In genomic region chr19:29717051-29717450, GRCh38 we compare ENCODE assay signal across 7 cellular contexts.
"Had no signal": no experiment of that assay in that cellular context is flagged by ENCODE, and none has a peak within 500 bp of the region (broad histone marks: within the 10 kb centered on the region; RNA-seq: fewer than 3 reads in every experiment).

No MANE protein-coding gene starts in this region.

- H3K27me3 ChIP-seq: colonic mucosa, esophagus muscularis mucosa, hepatocyte had no signal

- H3K9me3 Mint-ChIP-seq: activated B cell treated with CpG ODN at 0.5 μM for 24 hours; activated CD4-positive, alpha-beta T cell treated with anti-CD3 and anti-CD28 coated beads, Interleukin-2, amount 10 ng/mL, durations not matched to agents 24 days and 14 days; natural killer cell treated with Interleukin-12 subunit alpha and Interleukin-12 subunit beta and Interleukin-15 and Interleukin-18, amount 100 ng/mL, for 72 hours; stimulated activated memory B cell treated with anti-CD40 and anti-IgM and Interleukin-4, amounts not matched to agents 10 μg/mL and 1 μg/mL and 100 μg/mL, for 72 hours had no signal

- H3K4me3 ChIP-seq: colonic mucosa, hepatocyte had no signal

- H3K36me3 Mint-ChIP-seq: natural killer cell treated with Interleukin-12 subunit alpha and Interleukin-12 subunit beta and Interleukin-15 and Interleukin-18, amount 100 ng/mL, for 72 hours; stimulated activated memory B cell treated with anti-CD40 and anti-IgM and Interleukin-4, amounts not matched to agents 10 μg/mL and 1 μg/mL and 100 μg/mL, for 72 hours had no signal

- H3K9me3 ChIP-seq: colonic mucosa, esophagus muscularis mucosa had no signal

- H3K27me3 Mint-ChIP-seq: activated B cell treated with CpG ODN at 0.5 μM for 24 hours; natural killer cell treated with Interleukin-12 subunit alpha and Interleukin-12 subunit beta and Interleukin-15 and Interleukin-18, amount 100 ng/mL, for 72 hours; stimulated activated memory B cell treated with anti-CD40 and anti-IgM and Interleukin-4, amounts not matched to agents 10 μg/mL and 1 μg/mL and 100 μg/mL, for 72 hours had no signal

- H3K36me3 ChIP-seq: colonic mucosa had no signal
